Comparison of ENCODE assay signal across 14 cellular contexts in genomic region chr21:42531771-42532170, GRCh38. TPM values are rescaled to one million over a fixed set of nuclear protein-coding genes. Genes with fewer than 3 reads are reported as not detected.
"Had no signal": no experiment of that assay in that cellular context is flagged by ENCODE, and none has a peak within 500 bp of the region (broad histone marks: within the 10 kb centered on the region; RNA-seq: fewer than 3 reads in every experiment).

No MANE protein-coding gene starts in this region.

- H2AFZ ChIP-seq: neural progenitor cell, parathyroid adenoma had no signal

- H3K4me3 ChIP-seq: ascending aorta, cardiac muscle cell, neural progenitor cell, upper lobe of right lung had no signal

- H3K4me1 ChIP-seq: parathyroid adenoma had no signal

- H3K79me2 ChIP-seq: parathyroid adenoma had no signal

- H3K36me3 ChIP-seq: cardiac muscle cell, neural progenitor cell had no signal

- H3K4me2 ChIP-seq: neural progenitor cell had no signal

- H3K27me3 ChIP-seq: ascending aorta, cardiac muscle cell, heart left ventricle, neural progenitor cell, upper lobe of right lung had no signal

- H3K9ac ChIP-seq: neural progenitor cell, parathyroid adenoma had no signal

- ATAC-seq: heart left ventricle; stimulated activated effector memory CD8-positive, alpha-beta T cell treated with anti-CD3 and anti-CD28 coated beads, Interleukin-12 subunit alpha, Interleukin-12 subunit beta, amount 100 ng/mL, for 72 hours had no signal

- H3K9me3 ChIP-seq: ascending aorta, heart left ventricle, upper lobe of right lung had no signal

- H3K27ac ChIP-seq: ascending aorta, cardiac muscle cell, neural progenitor cell, parathyroid adenoma had no signal

- DNase-seq: activated CD4-positive, alpha-beta T cell treated with anti-CD3 and anti-CD28 coated beads for 1 hour; activated CD4-positive, alpha-beta T cell treated with anti-CD3 and anti-CD28 coated beads, Interleukin-2, amount 50 U/mL, for 48 hours; activated T-cell treated with anti-CD3 and anti-CD28 coated beads, Interleukin-2, amount 50 U/mL, for 48 hours; effector CD8-positive, alpha-beta T cell; foreskin melanocyte; heart left ventricle; mesendoderm had no signal

RNA-seq across cellular contexts. Expression of gene RSPH1, which starts 35.7 kb away (rescaled TPM):
- total RNA-seq: ascending aorta; T-helper 2 cell treated with Interferon-gamma antibody and Interleukin-4, amounts not matched to agents 100 ng/mL and 5 ng/mL, for 36 hours had no signal
